ENCODE assay signal across 18 cellular contexts in the genomic region with DNA sequence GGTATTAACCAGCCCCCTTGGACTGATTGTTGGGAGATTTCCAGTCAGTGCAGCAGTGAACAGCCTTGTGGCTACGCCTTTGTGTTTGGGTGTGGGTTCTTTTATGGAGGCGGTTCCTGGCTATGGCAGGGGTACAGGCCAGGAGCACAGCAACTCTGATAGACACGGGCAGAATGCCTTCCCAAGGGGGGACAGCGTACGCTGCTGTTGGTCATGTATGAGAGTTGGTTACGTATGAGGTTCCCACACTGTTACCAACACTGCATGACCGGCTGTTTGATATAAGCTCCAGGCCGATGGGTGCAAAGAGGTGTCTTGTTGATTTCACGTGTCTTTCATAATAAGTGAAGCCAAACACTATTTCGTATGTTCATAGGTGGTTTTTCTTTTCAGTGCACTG.
A peak's percentile ranks its signal among the peaks of the same experiment; 100 is the strongest.
DNase-seq lines count a peak whose midpoint lies in the region; ATAC-seq and TF ChIP-seq lines count a peak whose summit lies in the region.
"Had no signal": no experiment of that assay in that cellular context is flagged by ENCODE, and none has a peak within 500 bp of the region (broad histone marks: within the 10 kb centered on the region; RNA-seq: fewer than 3 reads in every experiment).

No MANE protein-coding gene starts in this region.

- no peak overlapping the region for H3K14ac ChIP-seq in IMR-90 (replicated peaks; ENCODE audit: low read depth, low read length)

- peak overlapping the region; percentile 23 for H2AK9ac ChIP-seq in IMR-90 (replicated peaks; ENCODE audit: low read depth, low read length, poor library complexity)

- CTCF ChIA-PET in IMR-90 (lab: Yijun Ruan, JAX): interaction anchor here (1.3 to 1.9 kb wide), 3 partner anchors 9 to 22 kb away, joined by 3 to 4 read pairs (median 3); no protein-coding TSS in a partner anchor

- H2BK20ac ChIP-seq in IMR-90 (ENCODE audit: low read depth, low read length): no peak overlapping the region

- TF ChIP-seq RAD21 in IMR-90 (IDR thresholded peaks at IDR 0.05; ENCODE audit: low read length): no peak

- H3K4ac ChIP-seq in IMR-90 (ENCODE audit: low read depth, low read length): no peak overlapping the region

- no peak overlapping the region for H2AFZ ChIP-seq in IMR-90 (replicated peaks; ENCODE audit: low read length, poor library complexity)
- H2AFZ ChIP-seq: GM23248 had no signal

- H3K9me3 ChIP-seq in IMR-90 (ENCODE audit: control insufficient read depth, insufficient read depth, low read length) (no peaks in the 10 kb centered on the region), tibial nerve (peaks cover 0 to 5% (median 0%) of the 10 kb centered on the region in 4 donors)

- POLR2A ChIA-PET in IMR-90 (lab: Charles Lee; ENCODE audit: unreplicated experiment): no interaction called here

- no peak overlapping the region for H3K4me3 Mint-ChIP-seq in CD14-positive monocyte
- no peak overlapping the region for H3K4me3 Mint-ChIP-seq in stimulated activated effector memory CD8-positive, alpha-beta T cell treated with anti-CD3 and anti-CD28 coated beads, Interleukin-12 subunit alpha, Interleukin-12 subunit beta, amount 100 ng/mL, for 72 hours
- H3K4me3 Mint-ChIP-seq: B cell; CD4-positive, CD25-positive, alpha-beta regulatory T cell; CD8-positive, alpha-beta memory T cell had no signal

- no peaks in the 10 kb centered on the region for H3K4me1 Mint-ChIP-seq in CD14-positive monocyte
- H3K4me1 Mint-ChIP-seq in stimulated activated effector memory CD8-positive, alpha-beta T cell treated with anti-CD3 and anti-CD28 coated beads, Interleukin-12 subunit alpha, Interleukin-12 subunit beta, amount 100 ng/mL, for 72 hours: no peaks in the 10 kb centered on the region
- H3K4me1 Mint-ChIP-seq: B cell had no signal

- no peak overlapping the region for H3K27ac Mint-ChIP-seq in CD14-positive monocyte
- no peak overlapping the region for H3K27ac Mint-ChIP-seq in stimulated activated effector memory CD8-positive, alpha-beta T cell treated with anti-CD3 and anti-CD28 coated beads, Interleukin-12 subunit alpha, Interleukin-12 subunit beta, amount 100 ng/mL, for 72 hours
- H3K27ac Mint-ChIP-seq: B cell; CD4-positive, CD25-positive, alpha-beta regulatory T cell had no signal

- dilution Hi-C loops in IMR-90 (cut with HindIII; ENCODE audit: low sequenced_read_pairs, unreplicated experiment): no loop called here

- TF ChIP-seq CTCF in CD14-positive monocyte (IDR thresholded peaks at IDR 0.05) (no peak), IMR-90 (conservative IDR thresholded peaks at IDR 0.05; ENCODE audit: low read depth, low read length) (no peak), tibial nerve (IDR thresholded peaks at IDR 0.05) (no peak)

- DNase-seq in activated effector memory CD4-positive, alpha-beta T cell treated with anti-CD3 and anti-CD28 coated beads, Interleukin-2, amount 50 U/mL, for 16 hours: peak; percentile 46
- DNase-seq in activated effector memory CD4-positive, alpha-beta T cell treated with Interleukin-2 at 50 U/mL for 16 hours: no peak
- DNase-seq in CD14-positive monocyte (ENCODE audit: low spot score) (peak; percentile 29), IMR-90 (no peak), tibial nerve (ENCODE audit: low spot score in 2 of 2) (no peak)
- no peak for DNase-seq in stimulated activated effector memory CD8-positive, alpha-beta T cell treated with anti-CD3 and anti-CD28 coated beads, Interleukin-12 subunit alpha, Interleukin-12 subunit beta, amount 100 ng/mL, for 72 hours (ENCODE audit: low spot score in 2 of 2)
- DNase-seq: CD4-positive, CD25-positive, alpha-beta regulatory T cell; CD8-positive, alpha-beta memory T cell; COR-L47; DMS 273 treated with DMSO at 0.1 percent for 48 hours; DMS53; DND-41; EL; GM23248; HCEC 1CT had no signal

- H4K20me1 ChIP-seq in IMR-90 (ENCODE audit: insufficient read depth, low read length): no peaks in the 10 kb centered on the region
- H4K20me1 ChIP-seq: BLaER1 treated with 17β-estradiol and CSF1 and Interleukin-3, amounts not matched to agents 10 nM and 100 nM had no signal

- no peak overlapping the region for H4K5ac ChIP-seq in IMR-90 (ENCODE audit: low read depth, low read length)

- H3K27me3 Mint-ChIP-seq in CD14-positive monocyte (ENCODE audit: low read depth in 3 of 3): peaks cover 2 to 6% (median 4%) of the 10 kb centered on the region in 3 donors
- H3K27me3 Mint-ChIP-seq: B cell; CD4-positive, CD25-positive, alpha-beta regulatory T cell; CD8-positive, alpha-beta memory T cell had no signal

- ATAC-seq in IMR-90 (ENCODE audit: low read depth): no peak
- ATAC-seq in stimulated activated effector memory CD8-positive, alpha-beta T cell treated with anti-CD3 and anti-CD28 coated beads, Interleukin-12 subunit alpha, Interleukin-12 subunit beta, amount 100 ng/mL, for 72 hours: peak; percentile 26
- ATAC-seq: GM12878 had no signal

- H2BK15ac ChIP-seq in IMR-90 (ENCODE audit: low read depth, low read length): no peak overlapping the region

- no peak overlapping the region for H3K56ac ChIP-seq in IMR-90 (ENCODE audit: extremely low read depth, insufficient read depth, low read length)

- no peak overlapping the region for H2BK120ac ChIP-seq in IMR-90 (ENCODE audit: low read depth, low read length)

- H3K4me1 ChIP-seq in IMR-90 (ENCODE audit: control insufficient read depth, insufficient read depth, low read length) (no peaks in the 10 kb centered on the region), tibial nerve (no peaks in the 10 kb centered on the region)
- H3K4me1 ChIP-seq: BLaER1 treated with 17β-estradiol and CSF1 and Interleukin-3, amounts not matched to agents 10 nM and 100 nM had no signal

- H3K36me3 ChIP-seq in IMR-90 (ENCODE audit: control insufficient read depth, insufficient read depth, low read length) (no peaks in the 10 kb centered on the region; the same call in 1 of the 2 replicates), tibial nerve (no peaks in the 10 kb centered on the region)

- no TSS peak for BruUV-seq in IMR-90 (replicated peaks; lab: Mats Ljungman, UMichigan)

- H2AK5ac ChIP-seq in IMR-90 (ENCODE audit: low read depth, low read length): no peak overlapping the region

- no peak for TF ChIP-seq EP300 in tibial nerve (IDR thresholded peaks at IDR 0.05)

- H3K27ac ChIP-seq in IMR-90 (ENCODE audit: insufficient read depth, low read length) (no peak overlapping the region), tibial nerve (no peak overlapping the region)
- H3K27ac ChIP-seq: BLaER1 treated with 17β-estradiol and CSF1 and Interleukin-3, amounts not matched to agents 10 nM and 100 nM; GM23248 had no signal

- no peaks in the 10 kb centered on the region for H3K79me1 ChIP-seq in IMR-90 (ENCODE audit: low read depth in 1 of 2, low read length in 2 of 2)

- H3K27me3 ChIP-seq in IMR-90 (ENCODE audit: control insufficient read depth, insufficient read depth, low read length) (no peaks in the 10 kb centered on the region), tibial nerve (no peaks in the 10 kb centered on the region)
- H3K27me3 ChIP-seq: BLaER1 treated with 17β-estradiol and CSF1 and Interleukin-3, amounts not matched to agents 10 nM and 100 nM had no signal

- H3K4me2 ChIP-seq in IMR-90 (ENCODE audit: low read depth, low read length): no peak overlapping the region
- H3K4me2 ChIP-seq: BLaER1 treated with 17β-estradiol and CSF1 and Interleukin-3, amounts not matched to agents 10 nM and 100 nM had no signal

- intact Hi-C loops in CD14-positive monocyte (cut with micrococcal nuclease) (no loop called here), IMR-90 (cut with micrococcal nuclease) (loop anchor here (10.0 kb wide), 2 partner anchors 67 to 97 kb away; no protein-coding TSS in a partner anchor)

- H2BK5ac ChIP-seq in IMR-90 (ENCODE audit: low read depth, low read length, poor library complexity, severe bottlenecking): no peak overlapping the region

- H3K9me1 ChIP-seq in IMR-90 (ENCODE audit: insufficient read depth, low read length): peaks cover 4% of the 10 kb centered on the region; the same call in 1 of the 2 replicates

- no peaks in the 10 kb centered on the region for H3K36me3 Mint-ChIP-seq in CD14-positive monocyte
- H3K36me3 Mint-ChIP-seq in stimulated activated effector memory CD8-positive, alpha-beta T cell treated with anti-CD3 and anti-CD28 coated beads, Interleukin-12 subunit alpha, Interleukin-12 subunit beta, amount 100 ng/mL, for 72 hours: no peaks in the 10 kb centered on the region

- no peak overlapping the region for H3K4me3 ChIP-seq in IMR-90 (ENCODE audit: insufficient read depth, low read depth, low read length)
- no peak overlapping the region for H3K4me3 ChIP-seq in tibial nerve
- H3K4me3 ChIP-seq: BLaER1 treated with 17β-estradiol and CSF1 and Interleukin-3, amounts not matched to agents 10 nM and 100 nM; GM12878; GM23248 had no signal

- in situ Hi-C loops in IMR-90 (cut with MboI; ENCODE audit: low sequenced_read_pairs): no loop called here

- no peak overlapping the region for H3K9ac ChIP-seq in IMR-90 (ENCODE audit: low read depth, low read length)
- H3K9ac ChIP-seq: BLaER1 treated with 17β-estradiol and CSF1 and Interleukin-3, amounts not matched to agents 10 nM and 100 nM; GM23248 had no signal

- H4K8ac ChIP-seq in IMR-90 (ENCODE audit: low read depth in 2 of 2, low read length in 2 of 2): no peak overlapping the region

- WGBS in IMR-90 (ENCODE audit: extremely low coverage in 2 of 2, insufficient read length in 1 of 2), 2 experiments: no CpG with 5 or more reads among the region's 10 CpGs
- 87 to 92% methylated on average over 10 of the region's 10 CpGs for WGBS in tibial nerve, 2 donors

- H4K91ac ChIP-seq in IMR-90 (ENCODE audit: insufficient read depth, low read depth, low read length): no peak overlapping the region

- H3K18ac ChIP-seq in IMR-90 (ENCODE audit: low read depth, low read length): no peak overlapping the region

- TF ChIP-seq POLR2A in IMR-90 (IDR thresholded peaks at IDR 0.05; ENCODE audit: low read depth, low read length) (no peak), tibial nerve (IDR thresholded peaks at IDR 0.05) (no peak)

- H3K9me3 Mint-ChIP-seq in CD14-positive monocyte: peaks cover 0 to 6% (median 0%) of the 10 kb centered on the region in 7 donors
- peaks cover 3% of the 10 kb centered on the region for H3K9me3 Mint-ChIP-seq in stimulated activated effector memory CD8-positive, alpha-beta T cell treated with anti-CD3 and anti-CD28 coated beads, Interleukin-12 subunit alpha, Interleukin-12 subunit beta, amount 100 ng/mL, for 72 hours
- H3K9me3 Mint-ChIP-seq: CD4-positive, CD25-positive, alpha-beta regulatory T cell; CD8-positive, alpha-beta memory T cell had no signal

- H3K23ac ChIP-seq in IMR-90 (ENCODE audit: low read depth, low read length): no peak overlapping the region

TF ChIP-seq in IMR-90, 13 proteins besides CTCF, POLR2A, EP300 and RAD21 (continues in another document):
- TF ChIP-seq BHLHE40 (IDR thresholded peaks at IDR 0.05; ENCODE audit: low read depth, low read length) (no peak), MAZ (IDR thresholded peaks at IDR 0.05; ENCODE audit: borderline replicate concordance, low read depth, low read length) (no peak), FOS (IDR thresholded peaks at IDR 0.05; ENCODE audit: low read depth, low read length) (no peak), SMC3 (IDR thresholded peaks at IDR 0.05; ENCODE audit: low read depth, low read length) (no peak)

Comparison
In these comparisons a context has a peak if more than half of its experiments do, and no peak if none do; other contexts are left out.
1. DNase-seq: peak in activated effector memory CD4-positive, alpha-beta T cell treated with anti-CD3 and anti-CD28 coated beads, Interleukin-2, amount 50 U/mL, for 16 hours (single experiment) and CD14-positive monocyte (single experiment); none in activated effector memory CD4-positive, alpha-beta T cell treated with Interleukin-2 at 50 U/mL for 16 hours (single experiment), IMR-90 (single experiment), stimulated activated effector memory CD8-positive, alpha-beta T cell treated with anti-CD3 and anti-CD28 coated beads, Interleukin-12 subunit alpha, Interleukin-12 subunit beta, amount 100 ng/mL, for 72 hours (0 of 2) and tibial nerve (0 of 2).